Comparison of ENCODE assay signal across 15 cellular contexts in the genomic region with DNA sequence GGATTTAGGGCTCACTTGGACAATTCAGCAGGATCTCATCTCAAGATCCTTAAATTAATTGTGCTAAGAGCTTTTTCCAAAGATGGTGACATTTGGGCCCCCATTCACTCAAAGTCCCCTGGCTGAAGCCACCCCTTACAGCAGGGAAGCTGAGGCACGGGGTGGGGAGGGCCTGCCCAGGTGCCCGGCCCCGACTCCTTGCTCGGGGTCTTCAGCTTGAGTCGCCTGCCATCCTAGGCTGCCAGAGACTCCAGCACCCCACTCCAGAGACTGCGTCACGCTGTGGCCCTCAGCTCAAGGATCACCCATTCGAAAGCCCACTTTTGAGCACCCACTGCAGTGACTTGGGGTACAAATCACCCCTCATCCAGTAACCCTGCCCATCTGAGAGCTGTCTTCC. TPM values are rescaled to one million over a fixed set of nuclear protein-coding genes. Genes with fewer than 3 reads are reported as not detected.
DNase-seq lines count a peak whose midpoint lies in the region; ATAC-seq and TF ChIP-seq lines count a peak whose summit lies in the region.
"Had no signal": no experiment of that assay in that cellular context is flagged by ENCODE, and none has a peak within 500 bp of the region (broad histone marks: within the 10 kb centered on the region; RNA-seq: fewer than 3 reads in every experiment).

No MANE protein-coding gene starts in this region.

- no peaks in the 10 kb centered on the region for H3F3A ChIP-seq in PC-3 (ENCODE audit: low read length, unreplicated experiment)

- peaks cover 9 to 21% of the 10 kb centered on the region in 2 donors for H3K4me1 ChIP-seq in left lung
- H3K4me1 ChIP-seq in trophoblast cell (ENCODE audit: control insufficient read depth in 1 of 2, insufficient read depth in 2 of 2, low read length in 2 of 2) = peaks cover 33 to 35% of the 10 kb centered on the region in 2 experiments
- H3K4me1 ChIP-seq in foreskin keratinocyte = no peaks in the 10 kb centered on the region
- peaks cover 42% of the 10 kb centered on the region for H3K4me1 ChIP-seq in PC-3 (ENCODE audit: insufficient read depth, low read length)
- H3K4me1 ChIP-seq: BE2C, HAP-1 had no signal

- no peaks in the 10 kb centered on the region for H3K27me3 ChIP-seq in left lung
- no peaks in the 10 kb centered on the region for H3K27me3 ChIP-seq in trophoblast cell (ENCODE audit: insufficient read depth, low read length)
- H3K27me3 ChIP-seq in foreskin keratinocyte = peaks cover 9% of the 10 kb centered on the region
- H3K27me3 ChIP-seq in PC-3 (ENCODE audit: low read length) = no peaks in the 10 kb centered on the region
- H3K27me3 ChIP-seq: BE2C had no signal

- H3K27ac ChIP-seq in left lung = no peak overlapping the region
- H3K27ac ChIP-seq in trophoblast cell (ENCODE audit: low read depth, low read length) = no peak overlapping the region
- H3K27ac ChIP-seq in foreskin keratinocyte = no peak overlapping the region
- H3K27ac ChIP-seq in PC-3 (ENCODE audit: low read length) = no peak overlapping the region
- H3K27ac ChIP-seq: C4-2B had no signal

- H3K36me3 ChIP-seq in left lung (no peaks in the 10 kb centered on the region), trophoblast cell (ENCODE audit: control insufficient read depth in 1 of 2, insufficient read depth in 2 of 2, low read length in 2 of 2) (no peaks in the 10 kb centered on the region), PC-3 (ENCODE audit: low read depth, low read length) (no peaks in the 10 kb centered on the region)
- H3K36me3 ChIP-seq: BE2C, HAP-1 had no signal

- H3K4ac ChIP-seq in trophoblast cell (ENCODE audit: low read depth, low read length) = no peak overlapping the region

- no peak overlapping the region for H4K91ac ChIP-seq in trophoblast cell (ENCODE audit: low read depth, low read length)

- H4K20me1 ChIP-seq in PC-3 (ENCODE audit: low read length) = no peaks in the 10 kb centered on the region

- H3K27ac Mint-ChIP-seq in chondrocyte (ENCODE audit: unreplicated experiment) = no peak overlapping the region

- H3K9me3 Mint-ChIP-seq in chondrocyte (ENCODE audit: low read depth) = no peaks in the 10 kb centered on the region
- H3K9me3 Mint-ChIP-seq: CD4-positive, alpha-beta T cell had no signal

- no peak overlapping the region for H2BK5ac ChIP-seq in trophoblast cell (ENCODE audit: low read depth, low read length, poor library complexity)

- H2AK5ac ChIP-seq in trophoblast cell (ENCODE audit: low read length) = no peak overlapping the region

- H3K9ac ChIP-seq in trophoblast cell (ENCODE audit: low read length) (no peak overlapping the region), PC-3 (ENCODE audit: low read length) (no peak overlapping the region)

- no peak overlapping the region for H3K14ac ChIP-seq in trophoblast cell (ENCODE audit: low read length)

- intact Hi-C loops in left lung (cut with DNase I) (loop anchor here in 1 of 2 donors (10.0 kb wide), 1 partner anchor 66 kb away; no protein-coding TSS in a partner anchor), PC-3 (cut with micrococcal nuclease) (no loop called here)

- peak overlapping the region; percentile 4 for H2BK120ac ChIP-seq in trophoblast cell (ENCODE audit: insufficient read depth, low read length, poor library complexity)

- H3K4me2 ChIP-seq in trophoblast cell (ENCODE audit: low read length) (no peak overlapping the region), PC-3 (ENCODE audit: low read length) (no peak overlapping the region)

- H3K4me3 ChIP-seq in left lung (no peak overlapping the region), trophoblast cell (ENCODE audit: low read depth, low read length) (no peak overlapping the region), PC-3 (ENCODE audit: low read length) (no peak overlapping the region)
- H3K4me3 ChIP-seq: HAP-1 had no signal

- no CpG with 5 or more reads among the region's 8 CpGs for WGBS in trophoblast cell (ENCODE audit: extremely low coverage, insufficient coverage, insufficient read length)

- H3K79me1 ChIP-seq in trophoblast cell (ENCODE audit: low read length) = peaks cover 38% of the 10 kb centered on the region

- CTCF ChIA-PET in PC-3 (lab: Charles Lee) = no interaction called here

- H4K8ac ChIP-seq in trophoblast cell (ENCODE audit: low read depth, low read length) = no peak overlapping the region

- H3K9me2 ChIP-seq in PC-3 (replicated peaks; ENCODE audit: low read length) = no peaks in the 10 kb centered on the region

- H3K4me1 Mint-ChIP-seq in chondrocyte (ENCODE audit: low read depth) = peaks cover 8% of the 10 kb centered on the region

- ATAC-seq in left lung (no peak), foreskin keratinocyte (no peak), PC-3 (no peak)
- ATAC-seq: HepG2 had no signal

- H3K9me3 ChIP-seq in left lung = no peaks in the 10 kb centered on the region
- no peaks in the 10 kb centered on the region for H3K9me3 ChIP-seq in trophoblast cell (ENCODE audit: insufficient read depth, low read depth, low read length)
- no peaks in the 10 kb centered on the region for H3K9me3 ChIP-seq in PC-3 (ENCODE audit: low read length)
- H3K9me3 ChIP-seq: BE2C, Caco-2, HAP-1 had no signal

- H3K18ac ChIP-seq in trophoblast cell (ENCODE audit: low read length) = no peak overlapping the region

- H4K12ac ChIP-seq in trophoblast cell (ENCODE audit: low read depth, low read length) = no peak overlapping the region

- DNase-seq in chondrocyte (ENCODE audit: low spot score) (peak; percentile 67), left lung (peak; percentile 6 to 47), trophoblast cell (no peak), foreskin keratinocyte (no peak), PC-3 (no peak)
- no peak for DNase-seq in activated CD4-positive, CD25-positive, alpha-beta regulatory T cell treated with anti-CD3 and anti-CD28 coated beads, Interleukin-2, amount 50 U/mL, for 72 hours
- no peak for DNase-seq in NK-92 treated with Interleukin-12 subunit alpha and Interleukin-12 subunit beta, amount 100 ng/mL, for 24 hours (lab: John Stamatoyannopoulos, UW)
- DNase-seq: ACHN; BE2C; CD4-positive, alpha-beta T cell had no signal

- no peak for TF ChIP-seq CTCF in chondrocyte (IDR thresholded peaks at IDR 0.05)
- TF ChIP-seq CTCF in left lung (IDR thresholded peaks at IDR 0.05) = no peak
- TF ChIP-seq CTCF in foreskin keratinocyte (conservative IDR thresholded peaks at IDR 0.05) = no peak
- TF ChIP-seq CTCF in PC-3 (conservative IDR thresholded peaks at IDR 0.05; ENCODE audit: low read depth, low read length) = no peak

- H2BK12ac ChIP-seq in trophoblast cell (ENCODE audit: low read length) = no peak overlapping the region

- no TSS peak for BruUV-seq in PC-3 (replicated peaks; lab: Mats Ljungman, UMichigan)

- H2AFZ ChIP-seq in trophoblast cell (ENCODE audit: insufficient read depth, low read length, poor library complexity) = no peak overlapping the region
- no peak overlapping the region for H2AFZ ChIP-seq in PC-3 (ENCODE audit: low read length)

- no peak overlapping the region for H3K23ac ChIP-seq in trophoblast cell (ENCODE audit: low read length)

- no peaks in the 10 kb centered on the region for H3K36me3 Mint-ChIP-seq in chondrocyte (ENCODE audit: low read depth)

- POLR2A ChIA-PET in PC-3 (lab: Charles Lee; ENCODE audit: unreplicated experiment) = no interaction called here

- no peak overlapping the region for H3K4me3 Mint-ChIP-seq in chondrocyte (ENCODE audit: unreplicated experiment)
- H3K4me3 Mint-ChIP-seq: CD4-positive, alpha-beta T cell had no signal

- H3K27me3 Mint-ChIP-seq in chondrocyte (ENCODE audit: low read depth) = peaks cover 3% of the 10 kb centered on the region
- H3K27me3 Mint-ChIP-seq: CD4-positive, alpha-beta T cell had no signal

- H3K79me2 ChIP-seq in trophoblast cell (ENCODE audit: control insufficient read depth, insufficient read depth, low read length, poor library complexity) (peaks cover 2% of the 10 kb centered on the region), PC-3 (ENCODE audit: low read length) (no peaks in the 10 kb centered on the region)

RNA-seq across cellular contexts. Expression of gene GPR78, which starts 39.2 kb away (rescaled TPM):
- 0.15 to 1.2 TPM (median 0.44 TPM) in 3 replicates for total RNA-seq in chondrocyte
- total RNA-seq in left lung = under 1 TPM; 0.08 to 0.67 TPM
- polyA plus RNA-seq in trophoblast cell (2013) = 13.9 and 15.5 TPM in 2 replicates
- total RNA-seq in foreskin keratinocyte = not detected in 2 replicates
- not detected in 2 replicates for polyA plus RNA-seq in foreskin keratinocyte
- 2.0 and 2.4 TPM in 2 replicates for total RNA-seq in PC-3 (2014; rRNA removed)
- total RNA-seq: CD4-positive, alpha-beta T cell; H4 had no signal

RNA-seq across cellular contexts. Expression of gene CPZ, which starts 51.6 kb away (rescaled TPM):
- total RNA-seq in chondrocyte (8.9 to 22.2 TPM (median 9.5 TPM) in 3 replicates), left lung (10 to 100 TPM in 1 of 2 donors, 1 to 10 TPM in 1; 4.3 to 18.4 TPM), foreskin keratinocyte (not detected in 2 replicates), PC-3 (2014; rRNA removed) (21.7 and 27.9 TPM in 2 replicates)
- 41.6 and 41.8 TPM in 2 replicates for polyA plus RNA-seq in trophoblast cell (2013)
- not detected in 2 replicates for polyA plus RNA-seq in foreskin keratinocyte
- total RNA-seq: CD4-positive, alpha-beta T cell had no signal

Comparison
In these comparisons a context has a peak if more than half of its experiments do, and no peak if none do; other contexts are left out.
1. DNase-seq: peak in chondrocyte (single experiment) and left lung (2 of 2); none in trophoblast cell (0 of 2), foreskin keratinocyte (0 of 2), activated CD4-positive, CD25-positive, alpha-beta regulatory T cell treated with anti-CD3 and anti-CD28 coated beads, Interleukin-2, amount 50 U/mL, for 72 hours (single experiment), PC-3 (single experiment) and NK-92 treated with Interleukin-12 subunit alpha and Interleukin-12 subunit beta, amount 100 ng/mL, for 24 hours (single experiment).